In genomic region chr22:38203090-38203810, GRCh38 we compare ENCODE assay signal across 8 cellular contexts. TPM values are rescaled to one million over a fixed set of nuclear protein-coding genes. Genes with fewer than 3 reads are reported as not detected.
DNase-seq lines count a peak whose midpoint lies in the region; FAIRE-seq and TF ChIP-seq lines count a peak whose summit lies in the region.

No MANE protein-coding gene starts in this region.

- WGBS in esophagus, 2 donors: 9 to 11% methylated on average over 19 of the region's 19 CpGs

- H3K27ac ChIP-seq in esophagus (ENCODE audit: low read depth in 2 of 2, low read length in 1 of 2): peak overlapping the region; percentile 98 to 99

- DNase-seq in AG10803 (ENCODE audit: low read depth) (no peak), H7 (peak; percentile 88), HEK293T (ENCODE audit: extremely low spot score) (no peak), H54 (ENCODE audit: insufficient read length, low spot score) (no peak), GM10248 (ENCODE audit: extremely low spot score) (no peak)
- peak; percentile 47 for DNase-seq in activated CD4-positive, alpha-beta T cell treated with anti-CD3 and anti-CD28 coated beads for 48 hours

- POLR2A ChIA-PET in HEK293T (lab: Yijun Ruan, JAX): interaction anchor here (0.8 to 1.7 kb wide), 2 partner anchors 11 to 22 kb away, joined by 3 to 5 read pairs; partner anchors contain the start of gene PLA2G6
- POLR2A ChIA-PET in GM10248 (lab: Yijun Ruan, JAX): interaction anchor here (0.5 kb wide), 1 partner anchor 19 kb away, joined by 3 read pairs; no protein-coding TSS in a partner anchor

- no peaks in the 10 kb centered on the region for H3K36me3 ChIP-seq in H7 (replicated peaks; ENCODE audit: control insufficient read depth, insufficient read depth, low read length)
- H3K36me3 ChIP-seq in esophagus (ENCODE audit: control insufficient read depth in 2 of 2, insufficient read depth in 2 of 2, low read length in 1 of 2): peaks cover 0 to 4% of the 10 kb centered on the region in 2 donors
- H3K36me3 ChIP-seq in neuron (ENCODE audit: insufficient read depth, low read length): no peaks in the 10 kb centered on the region

- H3K9me3 ChIP-seq in esophagus (ENCODE audit: control insufficient read depth in 2 of 2, insufficient read depth in 1 of 2, low read depth in 1 of 2, low read length in 1 of 2) (no peaks in the 10 kb centered on the region), neuron (ENCODE audit: low read length) (no peaks in the 10 kb centered on the region)

- FAIRE-seq in H54 (lab: Jason Lieb, UNC): no peak

- CTCF ChIA-PET in HEK293T (lab: Yijun Ruan, JAX): interaction anchor here (0.6 kb wide), 1 partner anchor 133 kb away, joined by 3 read pairs; no protein-coding TSS in a partner anchor
- CTCF ChIA-PET in GM10248 (lab: Yijun Ruan, JAX): interaction anchor here (1.0 to 2.2 kb wide), 4 partner anchors 9 to 88 kb away, joined by 3 to 5 read pairs (median 4); no protein-coding TSS in a partner anchor

- peak overlapping the region; percentile 71 for H2AFZ ChIP-seq in neuron (ENCODE audit: low read depth, low read length)

- no peak for TF ChIP-seq POLR2A in H54 (IDR thresholded peaks at IDR 0.05; ENCODE audit: low read depth, low read length)

- H3K4me1 ChIP-seq in esophagus (ENCODE audit: control insufficient read depth in 2 of 2, insufficient read depth in 2 of 2, low read length in 1 of 2): peaks cover 0 to 3% of the 10 kb centered on the region in 2 donors
- H3K4me1 ChIP-seq in neuron (ENCODE audit: insufficient read depth, low read length): peaks cover 11% of the 10 kb centered on the region

- H3K27me3 ChIP-seq in H7 (ENCODE audit: control insufficient read depth, insufficient read depth, low read length) (peaks cover 12% of the 10 kb centered on the region), esophagus (ENCODE audit: control insufficient read depth in 1 of 2, insufficient read depth in 2 of 2, low read length in 2 of 2) (no peaks in the 10 kb centered on the region), neuron (ENCODE audit: insufficient read depth, low read length) (no peaks in the 10 kb centered on the region)

- H3K4me3 ChIP-seq in AG10803 (ENCODE audit: low read length): peak overlapping the region; percentile 84
- H3K4me3 ChIP-seq in H7 (ENCODE audit: insufficient read depth, low read depth, low read length): peak overlapping the region; percentile 75
- H3K4me3 ChIP-seq in esophagus (ENCODE audit: low read depth in 1 of 2, low read length in 2 of 2): peak overlapping the region; percentile 64 to 74
- peak overlapping the region; percentile 71 for H3K4me3 ChIP-seq in neuron (ENCODE audit: low read length)

- no peak for TF ChIP-seq CTCF in AG10803 (conservative IDR thresholded peaks at IDR 0.05; ENCODE audit: low read length)
- TF ChIP-seq CTCF in GM10248 (IDR thresholded peaks at IDR 0.05; ENCODE audit: control extremely low read depth, extremely low read depth, low read depth, missing control alignments): no peak

TF ChIP-seq in HEK293T, 16 proteins besides CTCF, POLR2A, EP300 and RAD21:
- TF ChIP-seq SUZ12 (IDR thresholded peaks at IDR 0.05) (no peak), ARNT (IDR thresholded peaks at IDR 0.05) (no peak), BHLHE40 (IDR thresholded peaks at IDR 0.05; ENCODE audit: borderline replicate concordance) (no peak), NFRKB (IDR thresholded peaks at IDR 0.05) (no peak), TARDBP (IDR thresholded peaks at IDR 0.05) (no peak), CTBP1 (IDR thresholded peaks at IDR 0.05; ENCODE audit: borderline replicate concordance) (no peak), LEF1 (IDR thresholded peaks at IDR 0.05; ENCODE audit: borderline replicate concordance) (no peak), FOXK2 (IDR thresholded peaks at IDR 0.05) (no peak), ZNF384 (IDR thresholded peaks at IDR 0.05) (no peak), FOXA1 (IDR thresholded peaks at IDR 0.05) (no peak), L3MBTL2 (conservative IDR thresholded peaks at IDR 0.05) (no peak), FOXM1 (IDR thresholded peaks at IDR 0.05; ENCODE audit: borderline replicate concordance) (no peak)
- TF ChIP-seq, protein P1, sequence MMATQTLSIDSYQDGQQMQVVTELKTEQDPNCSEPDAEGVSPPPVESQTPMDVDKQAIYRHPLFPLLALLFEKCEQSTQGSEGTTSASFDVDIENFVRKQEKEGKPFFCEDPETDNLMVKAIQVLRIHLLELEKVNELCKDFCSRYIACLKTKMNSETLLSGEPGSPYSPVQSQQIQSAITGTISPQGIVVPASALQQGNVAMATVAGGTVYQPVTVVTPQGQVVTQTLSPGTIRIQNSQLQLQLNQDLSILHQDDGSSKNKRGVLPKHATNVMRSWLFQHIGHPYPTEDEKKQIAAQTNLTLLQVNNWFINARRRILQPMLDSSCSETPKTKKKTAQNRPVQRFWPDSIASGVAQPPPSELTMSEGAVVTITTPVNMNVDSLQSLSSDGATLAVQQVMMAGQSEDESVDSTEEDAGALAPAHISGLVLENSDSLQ (IDR thresholded peaks at IDR 0.05): no peak

RNA-seq across cellular contexts. Expression of gene MAFF, which starts 1.5 kb away (rescaled TPM):
- total RNA-seq in H7 (2014; rRNA removed; shearing (Covaris generic)): 2.6 and 5.3 TPM in 2 replicates
- polyA plus RNA-seq in esophagus: 10 to 100 TPM; 34.7 to 99.6 TPM

RNA-seq across cellular contexts. Expression of gene PLA2G6, which starts 21.6 kb away (rescaled TPM):
- 23.4 and 49.6 TPM in 2 replicates for total RNA-seq in H7 (2014; rRNA removed; shearing (Covaris generic))
- 10 to 100 TPM; 14.5 to 36.3 TPM for polyA plus RNA-seq in esophagus

Comparison
In these comparisons a context has a peak if more than half of its experiments do, and no peak if none do; other contexts are left out.
1. DNase-seq: peak in H7 (single experiment) and activated CD4-positive, alpha-beta T cell treated with anti-CD3 and anti-CD28 coated beads for 48 hours (single experiment); none in AG10803 (single experiment), HEK293T (single experiment), H54 (single experiment) and GM10248 (single experiment).
2. Peak in every context shown above with its lines, with median percentiles within 50 percentile points of each other: H3K4me3 ChIP-seq.